8 cellular contexts compared by ENCODE assay signal in the genomic region with DNA sequence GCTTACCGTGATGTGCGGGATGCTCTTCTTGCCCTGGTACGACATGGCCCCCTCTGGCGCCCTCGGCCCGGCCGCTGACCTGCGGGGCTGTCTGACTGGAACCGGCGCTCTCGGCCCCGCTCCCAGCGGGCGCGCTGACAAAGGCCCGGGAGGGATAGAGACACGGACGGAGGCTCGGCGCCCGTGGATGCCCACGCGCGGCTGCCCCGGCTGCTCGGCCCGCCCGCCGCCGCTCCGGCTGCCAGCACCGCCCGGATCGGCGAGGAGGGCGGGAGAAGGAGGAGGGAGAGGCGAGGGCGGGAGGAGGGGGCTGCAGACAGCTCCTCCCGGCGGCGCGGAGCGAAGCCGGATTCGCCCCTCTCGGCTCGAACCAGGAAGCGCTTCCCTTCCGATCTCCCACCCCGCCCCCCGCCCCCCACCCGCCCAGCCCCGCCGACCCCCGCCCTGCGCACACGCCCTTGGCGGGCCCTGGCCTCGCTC. TPM values are rescaled to one million over a fixed set of nuclear protein-coding genes. Genes with fewer than 3 reads are reported as not detected.
DNase-seq lines count a peak whose midpoint lies in the region; ATAC-seq and TF ChIP-seq lines count a peak whose summit lies in the region.

No MANE protein-coding gene starts in this region.

- H3K9me3 ChIP-seq in AG04450 (ENCODE audit: control insufficient read depth, insufficient read depth, low read length), result peaks cover 21% of the 10 kb centered on the region; the same call in 1 of the 2 replicates

- no peak for TF ChIP-seq CTCF in AG04450 (IDR thresholded peaks at IDR 0.05; ENCODE audit: low read depth, low read length)
- TF ChIP-seq CTCF in dorsolateral prefrontal cortex (IDR thresholded peaks at IDR 0.05 in 54 of 56, conservative IDR thresholded peaks at IDR 0.05 in 2 of 56; ENCODE audit: low read depth in 1 of 56, partially characterized antibody in 56 of 56), result no peak
- no peak for TF ChIP-seq CTCF in nephron progenitor cell (IDR thresholded peaks at IDR 0.05)
- no peak for TF ChIP-seq CTCF in mesothelial cell of epicardium (IDR thresholded peaks at IDR 0.05; ENCODE audit: unreplicated experiment)

- H3K27ac ChIP-seq in AG04450 (ENCODE audit: low read depth, low read length), result no peak overlapping the region
- H3K27ac ChIP-seq in dorsolateral prefrontal cortex, result peak overlapping the region in 51 of 59 donors; percentile 28 to 88 (median 76)

- H3K9me3 Mint-ChIP-seq in nephron progenitor cell (peaks cover 4% of the 10 kb centered on the region), mesothelial cell of epicardium (no peaks in the 10 kb centered on the region), T-cell (no peaks in the 10 kb centered on the region)

- H3K27me3 Mint-ChIP-seq in nephron progenitor cell (ENCODE audit: low read depth, poor library complexity) (peaks cover 39% of the 10 kb centered on the region), mesothelial cell of epicardium (ENCODE audit: low read depth) (peaks cover 83% of the 10 kb centered on the region), T-cell (peaks cover 46 to 68% of the 10 kb centered on the region in 2 donors)

- no peak overlapping the region for H3K27ac Mint-ChIP-seq in nephron progenitor cell
- H3K27ac Mint-ChIP-seq in mesothelial cell of epicardium, result no peak overlapping the region
- no peak overlapping the region for H3K27ac Mint-ChIP-seq in T-cell

- H3K36me3 Mint-ChIP-seq in nephron progenitor cell (ENCODE audit: low read depth) (no peaks in the 10 kb centered on the region), mesothelial cell of epicardium (no peaks in the 10 kb centered on the region), T-cell (no peaks in the 10 kb centered on the region)

- H3K4me1 Mint-ChIP-seq in nephron progenitor cell (peaks cover 22% of the 10 kb centered on the region), mesothelial cell of epicardium (peaks cover 18% of the 10 kb centered on the region), T-cell (peaks cover 0 to 11% (median 11%) of the 10 kb centered on the region in 3 donors)

- ATAC-seq in GM18498 (IDR thresholded peaks at IDR 0.05; ENCODE audit: unreplicated experiment) (no peak), T-cell (replicated peaks in 1 of 4) (no peak)

- CTCF ChIA-PET in AG04450 (lab: Charles Lee), result no interaction called here
- CTCF ChIA-PET in T-cell (lab: Charles Lee), result no interaction called here

- H3K27me3 ChIP-seq in AG04450 (ENCODE audit: control insufficient read depth, insufficient read depth, low read length) (peaks cover 53% of the 10 kb centered on the region), dorsolateral prefrontal cortex (peaks cover 0 to 74% (median 33%) of the 10 kb centered on the region in 45 donors)

- POLR2A ChIA-PET in AG04450 (lab: Yijun Ruan, JAX), result no interaction called here
- POLR2A ChIA-PET in T-cell (lab: Charles Lee), result no interaction called here

- DNase-seq in AG04450 (ENCODE audit: low read depth, low spot score), result no peak
- DNase-seq in NCI-H1694 (lab: John Stamatoyannopoulos, UW), result peak; percentile 39
- peak in 5 of 10 donors; percentile 49 to 73 (median 59) for DNase-seq in dorsolateral prefrontal cortex
- DNase-seq in nephron progenitor cell, result peak; percentile 73
- no peak for DNase-seq in mesothelial cell of epicardium (ENCODE audit: low spot score in 2 of 2, unreplicated experiment in 2 of 2)
- DNase-seq in T-cell, result no peak
- no peak for DNase-seq in NCI-H2107 treated with DMSO at 0.1 percent for 48 hours (lab: John Stamatoyannopoulos, UW; ENCODE audit: unreplicated experiment)

- intact Hi-C loops in dorsolateral prefrontal cortex (cut with DNase I), result no loop called here

- H3K4me3 ChIP-seq in AG04450 (ENCODE audit: low read depth, low read length) (peak overlapping the region; percentile 49; the same call in 1 of the 2 replicates), dorsolateral prefrontal cortex (peak overlapping the region; percentile 38 to 82 (median 70))

- H3K4me3 Mint-ChIP-seq in nephron progenitor cell (peak overlapping the region; percentile 81), mesothelial cell of epicardium (no peak overlapping the region), T-cell (no peak overlapping the region)

RNA-seq across cellular contexts. Expression of gene CRMP1, which starts 4.6 kb away (rescaled TPM):
- polyA plus RNA-seq in AG04450 (2011; rRNA removed), result 5.6 and 6.2 TPM in 2 replicates
- 5.2 and 6.9 TPM in 2 replicates for polyA minus RNA-seq in AG04450 (2011; rRNA and poly(A)+ RNA removed)
- total RNA-seq in dorsolateral prefrontal cortex, result 100 to 1,000 TPM in 57 of 120 experiments, 10 to 100 TPM in 63; 38.1 to 151 (median 98.4) TPM
- total RNA-seq in mesothelial cell of epicardium, result 14.6 to 16.5 TPM (median 15.7 TPM) in 3 replicates
- total RNA-seq in T-cell, result under 1 TPM in 3 of 5 donors, not detected in 2; 0.16 to 0.28 (median 0.20) TPM

Comparison
In these comparisons a context has a peak if more than half of its experiments do, and no peak if none do; other contexts are left out.
1. DNase-seq: peak in NCI-H1694 (single experiment) and nephron progenitor cell (single experiment); none in AG04450 (single experiment), mesothelial cell of epicardium (0 of 2), T-cell (0 of 34) and NCI-H2107 treated with DMSO at 0.1 percent for 48 hours (single experiment).
2. RNA of gene CRMP1, which starts 4.6 kb away (total RNA-seq): 38.1 to 151 TPM in dorsolateral prefrontal cortex and 14.6 to 16.5 TPM in mesothelial cell of epicardium; 0.16 to 0.28 TPM in T-cell; every median in the first group is over 10 times any median in the second.